16 cellular contexts compared by ENCODE assay signal in the genomic region with DNA sequence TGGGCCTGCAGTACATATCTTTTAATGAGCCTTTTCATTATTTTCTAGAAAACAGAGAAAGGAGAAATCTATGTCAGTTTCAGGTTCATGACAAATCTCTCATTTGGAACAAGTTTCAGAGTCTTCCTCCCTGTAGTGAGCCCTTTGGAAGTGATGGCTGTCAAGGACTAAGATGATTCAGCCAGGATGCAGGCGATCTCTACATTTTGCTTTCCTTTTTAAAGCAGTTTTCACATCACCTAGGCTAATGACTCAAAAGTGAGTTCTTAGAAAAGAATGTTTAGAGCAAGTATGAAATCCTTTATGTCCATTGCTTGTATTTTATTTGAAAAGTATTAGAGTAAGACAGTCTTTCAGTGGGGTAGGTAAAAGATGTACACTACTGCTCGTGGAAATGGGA.
DNase-seq lines count a peak whose midpoint lies in the region; ATAC-seq and TF ChIP-seq lines count a peak whose summit lies in the region.
"Had no signal": no experiment of that assay in that cellular context is flagged by ENCODE, and none has a peak within 500 bp of the region (broad histone marks: within the 10 kb centered on the region; RNA-seq: fewer than 3 reads in every experiment).

No MANE protein-coding gene starts in this region.

- DNase-seq in mammary epithelial cell (peak; percentile 50), breast epithelium (ENCODE audit: low spot score in 2 of 2) (no peak), PC-3 (peak; percentile 81), epithelial cell of esophagus (ENCODE audit: low read depth) (peak; percentile 70), ureter (ENCODE audit: low spot score) (no peak), activated gamma-delta T cell treated with Interleukin-2 at 50 U/mL for 16 hours (no peak)
- DNase-seq in activated naive CD4-positive, alpha-beta T cell (lab: John Stamatoyannopoulos, UW): no peak
- DNase-seq: C1 segment of cervical spinal cord, COR-L47, DMS153, NCI-H1436 treated with DMSO at 0.1 percent for 48 hours, NCI-H2081, NCI-H526, T-cell had no signal

- H3K36me3 ChIP-seq in mammary epithelial cell (ENCODE audit: insufficient read depth, low read length) (no peaks in the 10 kb centered on the region), breast epithelium (no peaks in the 10 kb centered on the region), PC-3 (ENCODE audit: low read depth, low read length) (no peaks in the 10 kb centered on the region)

- CTCF ChIA-PET in mammary epithelial cell (lab: Charles Lee; ENCODE audit: low non-redundant PET): no interaction called here
- CTCF ChIA-PET in PC-3 (lab: Charles Lee): no interaction called here

- intact Hi-C loops in mammary epithelial cell (cut with micrococcal nuclease): no loop called here
- intact Hi-C loops in breast epithelium (cut with DNase I; ENCODE audit: low total_unique reads): no loop called here
- intact Hi-C loops in PC-3 (cut with micrococcal nuclease): no loop called here

- no peaks in the 10 kb centered on the region for H3F3A ChIP-seq in PC-3 (ENCODE audit: low read length, unreplicated experiment)

- TF ChIP-seq CTCF in mammary epithelial cell (conservative IDR thresholded peaks at IDR 0.05 in 1 of 2, IDR thresholded peaks at IDR 0.05 in 1 of 2; ENCODE audit: extremely low read depth in 1 of 2, insufficient read depth in 1 of 2, low read depth in 1 of 2, low read length in 2 of 2) (no peak), breast epithelium (IDR thresholded peaks at IDR 0.05) (no peak), PC-3 (conservative IDR thresholded peaks at IDR 0.05; ENCODE audit: low read depth, low read length) (no peak), epithelial cell of esophagus (IDR thresholded peaks at IDR 0.05; ENCODE audit: insufficient read depth, low read depth, low read length, missing control alignments) (no peak)

- in situ Hi-C loops in mammary epithelial cell (cut with MboI; ENCODE audit: low sequenced_read_pairs in 2 of 2): loop anchor here in 1 of 2 donors (25.0 kb wide), 1 partner anchor 559 kb away; no protein-coding TSS in a partner anchor

- H2AFZ ChIP-seq in mammary epithelial cell (ENCODE audit: low read depth, low read length) (no peak overlapping the region), PC-3 (ENCODE audit: low read length) (no peak overlapping the region)

- H3K4me3 ChIP-seq in mammary epithelial cell (replicated peaks in 1 of 3; ENCODE audit: insufficient read depth in 1 of 3, low read depth in 2 of 3, low read length in 3 of 3) (no peak overlapping the region), breast epithelium (no peak overlapping the region), PC-3 (ENCODE audit: low read length) (no peak overlapping the region), epithelial cell of esophagus (ENCODE audit: low read length) (no peak overlapping the region)

- H3K4me2 ChIP-seq in mammary epithelial cell (ENCODE audit: insufficient read depth, low read depth, low read length) (no peak overlapping the region), PC-3 (ENCODE audit: low read length) (peak overlapping the region; percentile 20)

- no peak overlapping the region for H3K9ac ChIP-seq in mammary epithelial cell (ENCODE audit: insufficient read depth, low read length)
- no peak overlapping the region for H3K9ac ChIP-seq in PC-3 (ENCODE audit: low read length)

- BruUV-seq in mammary epithelial cell (replicated peaks; lab: Mats Ljungman, UMichigan): no TSS peak
- no TSS peak for BruUV-seq in PC-3 (replicated peaks; lab: Mats Ljungman, UMichigan)

- 70% methylated on average over 2 of the region's 2 CpGs for WGBS in mammary epithelial cell (ENCODE audit: low coverage, missing lambda C conversion rate)

- ATAC-seq in PC-3 (peak; percentile 72), HG02642 (IDR thresholded peaks at IDR 0.05; ENCODE audit: poor library complexity, unreplicated experiment) (no peak)
- ATAC-seq: T-cell had no signal

- H3K27me3 ChIP-seq in mammary epithelial cell (ENCODE audit: insufficient read depth, low read length) (no peaks in the 10 kb centered on the region), breast epithelium (no peaks in the 10 kb centered on the region), PC-3 (ENCODE audit: low read length) (no peaks in the 10 kb centered on the region)

- H3K9me2 ChIP-seq in PC-3 (replicated peaks; ENCODE audit: low read length): no peaks in the 10 kb centered on the region

- H4K20me1 ChIP-seq in mammary epithelial cell (ENCODE audit: insufficient read depth, low read length) (no peaks in the 10 kb centered on the region), PC-3 (ENCODE audit: low read length) (no peaks in the 10 kb centered on the region)

- dilution Hi-C loops in mammary epithelial cell (cut with HindIII; ENCODE audit: low sequenced_read_pairs): no loop called here

- H3K9me3 ChIP-seq in mammary epithelial cell (replicated peaks; ENCODE audit: insufficient read depth, low read length): no peaks in the 10 kb centered on the region
- H3K9me3 ChIP-seq in breast epithelium: no peaks in the 10 kb centered on the region
- no peaks in the 10 kb centered on the region for H3K9me3 ChIP-seq in PC-3 (ENCODE audit: low read length)

- H3K27ac ChIP-seq in mammary epithelial cell (ENCODE audit: insufficient read depth, low read depth, low read length) (no peak overlapping the region), breast epithelium (no peak overlapping the region), PC-3 (ENCODE audit: low read length) (peak overlapping the region; percentile 2; the same call in 1 of the 2 replicates)
- H3K27ac ChIP-seq: 22Rv1 had no signal

- H3K4me1 ChIP-seq in mammary epithelial cell (ENCODE audit: insufficient read depth, low read length) (no peaks in the 10 kb centered on the region), breast epithelium (no peaks in the 10 kb centered on the region), PC-3 (ENCODE audit: insufficient read depth, low read length) (peaks cover 27% of the 10 kb centered on the region)

- TF ChIP-seq POLR2A in breast epithelium (IDR thresholded peaks at IDR 0.05): no peak

- POLR2A ChIA-PET in PC-3 (lab: Charles Lee; ENCODE audit: unreplicated experiment): no interaction called here

- no peaks in the 10 kb centered on the region for H3K79me2 ChIP-seq in mammary epithelial cell (ENCODE audit: insufficient read depth, low read length)
- no peaks in the 10 kb centered on the region for H3K79me2 ChIP-seq in PC-3 (ENCODE audit: low read length)

Comparison
In these comparisons a context has a peak if more than half of its experiments do, and no peak if none do; other contexts are left out.
1. DNase-seq: peak in mammary epithelial cell (single experiment), PC-3 (single experiment) and epithelial cell of esophagus (single experiment); none in breast epithelium (0 of 2), ureter (single experiment), activated gamma-delta T cell treated with Interleukin-2 at 50 U/mL for 16 hours (single experiment) and activated naive CD4-positive, alpha-beta T cell (0 of 4).